Comparison of ENCODE assay signal across 8 cellular contexts in genomic region chr13:99605417-99606321, GRCh38. TPM values are rescaled to one million over a fixed set of nuclear protein-coding genes. Genes with fewer than 3 reads are reported as not detected.
DNase-seq lines count a peak whose midpoint lies in the region; ATAC-seq, FAIRE-seq and TF ChIP-seq lines count a peak whose summit lies in the region.

No MANE protein-coding gene starts in this region.

- no peaks in the 10 kb centered on the region for H3K27me3 ChIP-seq in A673 (replicated peaks; ENCODE audit: insufficient read depth, low read depth, low read length, poor library complexity)
- peaks cover 0 to 4% of the 10 kb centered on the region in 2 experiments for H3K27me3 ChIP-seq in endothelial cell of umbilical vein (ENCODE audit: control insufficient read depth in 2 of 2, insufficient read depth in 2 of 2, low read length in 2 of 2)

- no peaks in the 10 kb centered on the region for H3K27me3 Mint-ChIP-seq in activated CD4-positive, alpha-beta memory T cell treated with anti-CD3 and anti-CD28 coated beads, Interleukin-2, amount 10 ng/mL, durations not matched to agents 7 days and 5 days
- no peaks in the 10 kb centered on the region for H3K27me3 Mint-ChIP-seq in stimulated activated naive CD8-positive, alpha-beta T cell treated with anti-CD3 and anti-CD28 coated beads, Interleukin-15, Interleukin-2, amounts not matched to agents 100 ng/mL and 50 ng/mL, for 24 hours

- no peaks in the 10 kb centered on the region for H3K9me3 Mint-ChIP-seq in activated CD4-positive, alpha-beta memory T cell treated with anti-CD3 and anti-CD28 coated beads, Interleukin-2, amount 10 ng/mL, durations not matched to agents 7 days and 5 days
- no peaks in the 10 kb centered on the region for H3K9me3 Mint-ChIP-seq in stimulated activated naive CD8-positive, alpha-beta T cell treated with anti-CD3 and anti-CD28 coated beads, Interleukin-15, Interleukin-2, amounts not matched to agents 100 ng/mL and 50 ng/mL, for 24 hours

- ATAC-seq in GM18511 (IDR thresholded peaks at IDR 0.05; ENCODE audit: unreplicated experiment) (peak; percentile 76), HG02981 (IDR thresholded peaks at IDR 0.05; ENCODE audit: unreplicated experiment) (peak; percentile 63)

- no peaks in the 10 kb centered on the region for H4K20me1 ChIP-seq in endothelial cell of umbilical vein (replicated peaks; ENCODE audit: control insufficient read depth, extremely low read depth, insufficient read depth, low read length)

- TF ChIP-seq CTCF in A673 (conservative IDR thresholded peaks at IDR 0.05; ENCODE audit: low read depth, low read length) (0 out of 2 replicates have a peak, but pooled peaks have one; percentile 21), endothelial cell of umbilical vein (IDR thresholded peaks at IDR 0.05; ENCODE audit: extremely low read depth in 1 of 2, insufficient read depth in 1 of 2, low read depth in 1 of 2, low read length in 2 of 2) (peak in 1 of 2 donors; percentile 37)

- H3K27ac ChIP-seq in A673 (ENCODE audit: low read depth, low read length, poor library complexity, severe bottlenecking) (no peak overlapping the region), endothelial cell of umbilical vein (ENCODE audit: insufficient read depth, low read depth, low read length) (no peak overlapping the region)

- DNase-seq in A673 (ENCODE audit: low spot score) (no peak), NCI-H2171 (lab: John Stamatoyannopoulos, UW) (peak; percentile 18), endothelial cell of umbilical vein (ENCODE audit: low read depth, low spot score) (peak; percentile 72), mucosa of gallbladder (ENCODE audit: low spot score) (peak; percentile 69)
- DNase-seq in activated CD4-positive, alpha-beta memory T cell treated with anti-CD3 and anti-CD28 coated beads, Interleukin-2, amount 10 ng/mL, durations not matched to agents 7 days and 5 days: peak; percentile 60

- peak overlapping the region; percentile 99 for H2AFZ ChIP-seq in endothelial cell of umbilical vein (ENCODE audit: low read depth, low read length)

- peaks cover 5% of the 10 kb centered on the region for H3K36me3 Mint-ChIP-seq in activated CD4-positive, alpha-beta memory T cell treated with anti-CD3 and anti-CD28 coated beads, Interleukin-2, amount 10 ng/mL, durations not matched to agents 7 days and 5 days (ENCODE audit: low read depth)
- H3K36me3 Mint-ChIP-seq in stimulated activated naive CD8-positive, alpha-beta T cell treated with anti-CD3 and anti-CD28 coated beads, Interleukin-15, Interleukin-2, amounts not matched to agents 100 ng/mL and 50 ng/mL, for 24 hours (ENCODE audit: low read depth): peaks cover 5% of the 10 kb centered on the region

- no peak for TF ChIP-seq POLR2A in endothelial cell of umbilical vein (IDR thresholded peaks at IDR 0.05; ENCODE audit: low read depth, low read length)

- CTCF ChIA-PET in A673 (lab: Charles Lee) (interaction anchor here (0.6 kb wide), 2 partner anchors 14 to 32 kb away, joined by 5 to 7 read pairs; no protein-coding TSS in a partner anchor), endothelial cell of umbilical vein (lab: Charles Lee) (interaction anchor here (0.6 to 1.9 kb wide), 11 partner anchors 12 to 1522 kb away, joined by 3 to 14 read pairs (median 3); no protein-coding TSS in a partner anchor)
- CTCF ChIA-PET in activated CD4-positive, alpha-beta memory T cell treated with anti-CD3 and anti-CD28 coated beads, Interleukin-2, amount 10 ng/mL, durations not matched to agents 7 days and 5 days (lab: Charles Lee): interaction anchor here (0.7 to 3.1 kb wide), 10 partner anchors 10 to 169 kb away, joined by 3 to 9 read pairs (median 3); no protein-coding TSS in a partner anchor

- H3K4me1 Mint-ChIP-seq in activated CD4-positive, alpha-beta memory T cell treated with anti-CD3 and anti-CD28 coated beads, Interleukin-2, amount 10 ng/mL, durations not matched to agents 7 days and 5 days: peaks cover 33% of the 10 kb centered on the region
- peaks cover 54% of the 10 kb centered on the region for H3K4me1 Mint-ChIP-seq in stimulated activated naive CD8-positive, alpha-beta T cell treated with anti-CD3 and anti-CD28 coated beads, Interleukin-15, Interleukin-2, amounts not matched to agents 100 ng/mL and 50 ng/mL, for 24 hours (ENCODE audit: low read depth)

- H3K4me3 ChIP-seq in A673 (ENCODE audit: low read depth, low read length, poor library complexity, severe bottlenecking): peak overlapping the region; percentile 68
- H3K4me3 ChIP-seq in endothelial cell of umbilical vein (replicated peaks in 1 of 3; ENCODE audit: insufficient read depth in 1 of 3, low read depth in 1 of 3, low read length in 3 of 3): peak overlapping the region; percentile 19 to 92 (median 61)

- peak overlapping the region; percentile 79 for H3K27ac Mint-ChIP-seq in activated CD4-positive, alpha-beta memory T cell treated with anti-CD3 and anti-CD28 coated beads, Interleukin-2, amount 10 ng/mL, durations not matched to agents 7 days and 5 days
- no peak overlapping the region for H3K27ac Mint-ChIP-seq in stimulated activated naive CD8-positive, alpha-beta T cell treated with anti-CD3 and anti-CD28 coated beads, Interleukin-15, Interleukin-2, amounts not matched to agents 100 ng/mL and 50 ng/mL, for 24 hours

- no peak for FAIRE-seq in endothelial cell of umbilical vein (lab: Jason Lieb, UNC)

- H3K36me3 ChIP-seq in A673 (ENCODE audit: insufficient read depth, low read length, poor library complexity, severe bottlenecking) (no peaks in the 10 kb centered on the region), endothelial cell of umbilical vein (ENCODE audit: control insufficient read depth in 2 of 2, extremely low read depth in 1 of 2, insufficient read depth in 2 of 2, low read length in 2 of 2) (no peaks in the 10 kb centered on the region)

- peak overlapping the region; percentile 72 for H3K4me3 Mint-ChIP-seq in activated CD4-positive, alpha-beta memory T cell treated with anti-CD3 and anti-CD28 coated beads, Interleukin-2, amount 10 ng/mL, durations not matched to agents 7 days and 5 days
- H3K4me3 Mint-ChIP-seq in stimulated activated naive CD8-positive, alpha-beta T cell treated with anti-CD3 and anti-CD28 coated beads, Interleukin-15, Interleukin-2, amounts not matched to agents 100 ng/mL and 50 ng/mL, for 24 hours: peak overlapping the region; percentile 91

- BruUV-seq in A673 (replicated peaks; lab: Mats Ljungman, UMichigan): no TSS peak
- no TSS peak for BruUV-seq in endothelial cell of umbilical vein (replicated peaks; lab: Mats Ljungman, UMichigan)

- POLR2A ChIA-PET in A673 (lab: Charles Lee; ENCODE audit: low non-redundant PET) (interaction anchor here (0.6 kb wide), 1 partner anchor 136 kb away, joined by 4 read pairs; no protein-coding TSS in a partner anchor), endothelial cell of umbilical vein (lab: Charles Lee) (no interaction called here)
- POLR2A ChIA-PET in activated CD4-positive, alpha-beta memory T cell treated with anti-CD3 and anti-CD28 coated beads, Interleukin-2, amount 10 ng/mL, durations not matched to agents 7 days and 5 days (lab: Charles Lee): interaction anchor here (0.8 to 2.1 kb wide), 7 partner anchors 10 to 169 kb away, joined by 3 to 13 read pairs (median 5); partner anchors contain the start of gene TM9SF2

- no peaks in the 10 kb centered on the region for H3K79me2 ChIP-seq in endothelial cell of umbilical vein (ENCODE audit: control insufficient read depth, insufficient read depth, low read length)

- H3K9ac ChIP-seq in endothelial cell of umbilical vein (replicated peaks; ENCODE audit: extremely low read depth, insufficient read depth, low read length): no peak overlapping the region

- dilution Hi-C loops in endothelial cell of umbilical vein (cut with MboI; ENCODE audit: extremely low pct_ligation_motif_present, low sequenced_read_pairs): no loop called here

- intact Hi-C loops in A673 (cut with micrococcal nuclease; ENCODE audit: unreplicated experiment) (no loop called here), endothelial cell of umbilical vein (cut with micrococcal nuclease) (loop anchor here (1.0 kb wide), 2 partner anchors 15 to 99 kb away; no protein-coding TSS in a partner anchor)

- H3K9me3 ChIP-seq in A673 (ENCODE audit: low read depth, low read length, poor library complexity, severe bottlenecking): no peaks in the 10 kb centered on the region
- H3K9me3 ChIP-seq in endothelial cell of umbilical vein (replicated peaks; ENCODE audit: control insufficient read depth, insufficient read depth, low read length): no peaks in the 10 kb centered on the region

- H3K9me1 ChIP-seq in endothelial cell of umbilical vein (replicated peaks; ENCODE audit: control insufficient read depth, extremely low read depth, insufficient read depth, low read length): no peaks in the 10 kb centered on the region

- H3K4me1 ChIP-seq in A673 (ENCODE audit: insufficient read depth, low read length, poor library complexity, severe bottlenecking): peaks cover 4% of the 10 kb centered on the region
- H3K4me1 ChIP-seq in endothelial cell of umbilical vein (ENCODE audit: control insufficient read depth, extremely low read depth, insufficient read depth, low read length): peaks cover 9% of the 10 kb centered on the region

- H3K4me2 ChIP-seq in endothelial cell of umbilical vein (ENCODE audit: insufficient read depth, low read length): peak overlapping the region; percentile 96

TF ChIP-seq in endothelial cell of umbilical vein, 7 proteins besides CTCF, POLR2A, EP300 and RAD21 (continues in another document):
- no peak for TF ChIP-seq POLR2AphosphoS5 (IDR thresholded peaks at IDR 0.05; ENCODE audit: insufficient read depth, low read depth, low read length)
- TF ChIP-seq MAX (IDR thresholded peaks at IDR 0.05; ENCODE audit: insufficient read depth, insufficient read length): no peak
- TF ChIP-seq EZH2 (IDR thresholded peaks at IDR 0.05; ENCODE audit: borderline replicate concordance, low read depth, low read length, severe bottlenecking): no peak
- no peak for TF ChIP-seq MYC (IDR thresholded peaks at IDR 0.05; ENCODE audit: low read depth, low read length)
- TF ChIP-seq JUN (IDR thresholded peaks at IDR 0.05; ENCODE audit: borderline replicate concordance, insufficient read depth, insufficient read length, low read depth): no peak

RNA-seq across cellular contexts. Expression of gene CLYBL, which starts 0.8 kb away (rescaled TPM):
- total RNA-seq in A673 (2021): 5.0 and 7.1 TPM in 2 replicates
- total RNA-seq in activated CD4-positive, alpha-beta memory T cell treated with anti-CD3 and anti-CD28 coated beads, Interleukin-2, amount 10 ng/mL, durations not matched to agents 7 days and 5 days: 1 to 10 TPM; 4.2 to 4.9 TPM
- total RNA-seq in endothelial cell of umbilical vein: 1.6 and 1.8 TPM in 2 replicates
- polyA plus RNA-seq in endothelial cell of umbilical vein: 0.70 and 0.73 TPM in 2 replicates
- 0.65 and 0.89 TPM in 2 replicates for polyA plus RNA-seq in endothelial cell of umbilical vein (2011; cell fraction: cytosol; rRNA removed)
- polyA plus RNA-seq in endothelial cell of umbilical vein (2011; cell fraction: nucleus; rRNA removed): 1.1 and 1.2 TPM in 2 replicates
- 1.3 and 1.9 TPM in 2 replicates for polyA plus RNA-seq in endothelial cell of umbilical vein (2012)
- 1.5 TPM in 1 of 2 replicates, not detected in the other for polyA minus RNA-seq in endothelial cell of umbilical vein
- 0.82 TPM for polyA minus RNA-seq in endothelial cell of umbilical vein (2011; cell fraction: cytosol; rRNA and poly(A)+ RNA removed)
- 0.10 and 0.38 TPM in 2 replicates for polyA minus RNA-seq in endothelial cell of umbilical vein (2011; cell fraction: nucleus; rRNA and poly(A)+ RNA removed)
- total RNA-seq in mucosa of gallbladder: 10.2 TPM
